ENCODE assay signal across 15 cellular contexts in genomic region chr12:38507839-38508238, GRCh38.
DNase-seq lines count a peak whose midpoint lies in the region; TF ChIP-seq lines count a peak whose summit lies in the region.
"Had no signal": no experiment of that assay in that cellular context is flagged by ENCODE, and none has a peak within 500 bp of the region (broad histone marks: within the 10 kb centered on the region; RNA-seq: fewer than 3 reads in every experiment).

No MANE protein-coding gene starts in this region.

- no peaks in the 10 kb centered on the region for H4K20me1 ChIP-seq in mammary epithelial cell (ENCODE audit: insufficient read depth, low read length)

- H3K9me3 ChIP-seq in NT2/D1 (ENCODE audit: insufficient read depth, low read length) (no peaks in the 10 kb centered on the region), mammary epithelial cell (replicated peaks; ENCODE audit: insufficient read depth, low read length) (no peaks in the 10 kb centered on the region)
- H3K9me3 ChIP-seq: A549, Caco-2, HAP-1 had no signal

- H3K27ac ChIP-seq in mammary epithelial cell (ENCODE audit: insufficient read depth, low read depth, low read length), result no peak overlapping the region
- H3K27ac ChIP-seq: A549, C4-2B, KMS-11 had no signal

- H2AFZ ChIP-seq in mammary epithelial cell (ENCODE audit: low read depth, low read length), result no peak overlapping the region

- in situ Hi-C loops in mammary epithelial cell (cut with MboI; ENCODE audit: low sequenced_read_pairs in 2 of 2), result no loop called here

- BruUV-seq in mammary epithelial cell (replicated peaks; lab: Mats Ljungman, UMichigan), result no TSS peak

- H3K4me3 ChIP-seq in NT2/D1 (ENCODE audit: insufficient read length, low read depth), result no peak overlapping the region
- no peak overlapping the region for H3K4me3 ChIP-seq in mammary epithelial cell (replicated peaks in 1 of 3; ENCODE audit: insufficient read depth in 1 of 3, low read depth in 2 of 3, low read length in 3 of 3)
- H3K4me3 ChIP-seq in epithelial cell of esophagus (ENCODE audit: low read length), result no peak overlapping the region
- H3K4me3 ChIP-seq: A549, HAP-1 had no signal

- H3K27me3 ChIP-seq in NT2/D1 (ENCODE audit: insufficient read depth, insufficient read length) (no peaks in the 10 kb centered on the region), mammary epithelial cell (ENCODE audit: insufficient read depth, low read length) (no peaks in the 10 kb centered on the region)

- H3K9ac ChIP-seq in NT2/D1 (ENCODE audit: insufficient read length, low read depth), result peak overlapping the region; percentile 42
- H3K9ac ChIP-seq in mammary epithelial cell (ENCODE audit: insufficient read depth, low read length), result no peak overlapping the region
- H3K9ac ChIP-seq: KMS-11 had no signal

- H3K36me3 ChIP-seq in NT2/D1 (ENCODE audit: insufficient read depth, insufficient read length, low read length), result no peaks in the 10 kb centered on the region
- H3K36me3 ChIP-seq in mammary epithelial cell (ENCODE audit: insufficient read depth, low read length), result no peaks in the 10 kb centered on the region
- H3K36me3 ChIP-seq: HAP-1 had no signal

- CTCF ChIA-PET in mammary epithelial cell (lab: Charles Lee; ENCODE audit: low non-redundant PET), result no interaction called here

- no peak overlapping the region for H3K4me2 ChIP-seq in mammary epithelial cell (ENCODE audit: insufficient read depth, low read depth, low read length)
- H3K4me2 ChIP-seq: A549, KMS-11 had no signal

- TF ChIP-seq CTCF in mammary epithelial cell (conservative IDR thresholded peaks at IDR 0.05 in 1 of 2, IDR thresholded peaks at IDR 0.05 in 1 of 2; ENCODE audit: extremely low read depth in 1 of 2, insufficient read depth in 1 of 2, low read depth in 1 of 2, low read length in 2 of 2) (no peak), epithelial cell of esophagus (IDR thresholded peaks at IDR 0.05; ENCODE audit: insufficient read depth, low read depth, low read length, missing control alignments) (no peak)

- intact Hi-C loops in mammary epithelial cell (cut with micrococcal nuclease), result no loop called here

- 54% methylated on average over 5 of the region's 7 CpGs for WGBS in mammary epithelial cell (ENCODE audit: low coverage, missing lambda C conversion rate)

- no peaks in the 10 kb centered on the region for H3K79me2 ChIP-seq in mammary epithelial cell (ENCODE audit: insufficient read depth, low read length)

- DNase-seq in NT2/D1 (ENCODE audit: low read depth, low spot score), result no peak
- DNase-seq in mammary epithelial cell, result peak; percentile 26
- DNase-seq in epithelial cell of esophagus (ENCODE audit: low read depth), result peak; percentile 73
- no peak for DNase-seq in NOMO-1 treated with DMSO at 0.1 percent for 48 hours (lab: John Stamatoyannopoulos, UW; ENCODE audit: unreplicated experiment)
- no peak for DNase-seq in 8988T
- no peak for DNase-seq in islet precursor cell
- DNase-seq in HPDE6-E6E7 (ENCODE audit: extremely low spot score), result no peak
- DNase-seq: AML-193; CD4-positive, alpha-beta T cell; GOT3 had no signal

- H3K4me1 ChIP-seq in NT2/D1 (ENCODE audit: insufficient read depth, insufficient read length), result no peaks in the 10 kb centered on the region
- no peaks in the 10 kb centered on the region for H3K4me1 ChIP-seq in mammary epithelial cell (ENCODE audit: insufficient read depth, low read length)
- H3K4me1 ChIP-seq: A549, Caco-2, HAP-1 had no signal

- dilution Hi-C loops in mammary epithelial cell (cut with HindIII; ENCODE audit: low sequenced_read_pairs), result no loop called here

Comparison
In these comparisons a context has a peak if more than half of its experiments do, and no peak if none do; other contexts are left out.
1. DNase-seq: peak in mammary epithelial cell (single experiment) and epithelial cell of esophagus (single experiment); none in NT2/D1 (single experiment), NOMO-1 treated with DMSO at 0.1 percent for 48 hours (single experiment), 8988T (single experiment), islet precursor cell (single experiment) and HPDE6-E6E7 (single experiment).